ENCODE assay signal across 13 cellular contexts in the genomic region with DNA sequence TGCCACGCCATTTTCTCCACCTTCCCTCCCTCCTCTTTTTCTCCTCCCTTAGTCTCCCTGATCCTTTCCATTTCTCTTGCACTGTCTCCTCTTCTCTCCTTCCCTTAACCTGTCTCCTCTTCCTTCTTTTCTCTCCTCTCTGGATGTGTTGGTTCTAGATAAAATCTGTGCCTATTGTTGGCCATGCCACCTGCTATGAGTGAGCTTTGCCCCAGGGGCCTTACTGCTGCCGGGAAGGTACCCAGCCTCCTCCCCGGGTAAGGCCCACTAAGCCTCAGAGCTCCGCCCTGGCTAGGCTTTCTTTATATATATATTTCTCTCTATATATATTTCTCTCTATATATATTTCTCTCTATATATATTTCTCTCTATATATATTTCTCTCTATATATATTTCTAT.
"Had no signal": no experiment of that assay in that cellular context is flagged by ENCODE, and none has a peak within 500 bp of the region (broad histone marks: within the 10 kb centered on the region; RNA-seq: fewer than 3 reads in every experiment).

No MANE protein-coding gene starts in this region.

- H3K27me3 ChIP-seq: heart left ventricle had no signal

- H2AFZ ChIP-seq: parathyroid adenoma had no signal

- FAIRE-seq: endothelial cell of umbilical vein, urothelium cell line had no signal

- ATAC-seq: natural killer cell treated with Interleukin-12 subunit alpha and Interleukin-12 subunit beta and Interleukin-15 and Interleukin-18, amount 100 ng/mL, for 72 hours; stimulated activated naive CD8-positive, alpha-beta T cell treated with anti-CD3 and anti-CD28 coated beads, Interleukin-15, amount 100 ng/mL, for 72 hours had no signal

- DNase-seq: erythroblast; foreskin melanocyte; heart left ventricle; mammary epithelial cell; stimulated activated CD4-positive, alpha-beta T cell treated with anti-CD3 and anti-CD28 coated beads, Interleukin-2, amount 100 ng/mL, for 24 hours; stimulated activated CD4-positive, alpha-beta T cell treated with anti-CD3 and anti-CD28 coated beads, Interleukin-4, amount 100 ng/mL, for 4 hours; stimulated activated naive B cell treated with anti-CD40 and anti-IgM and Interleukin-4, amounts not matched to agents 10 μg/mL and 1 μg/mL and 100 μg/mL, for 72 hours; stimulated activated naive CD8-positive, alpha-beta T cell treated with anti-CD3 and anti-CD28 coated beads, Interleukin-15, amount 100 ng/mL, for 72 hours had no signal

- H3K9ac ChIP-seq: parathyroid adenoma had no signal

- H3K4me3 ChIP-seq: heart left ventricle, prostate gland had no signal

- H3K27ac ChIP-seq: parathyroid adenoma, prostate gland had no signal

- H3K36me3 ChIP-seq: heart left ventricle, prostate gland had no signal

- H3K9me3 ChIP-seq: heart left ventricle, prostate gland had no signal
